12 cellular contexts compared by ENCODE assay signal in the genomic region with DNA sequence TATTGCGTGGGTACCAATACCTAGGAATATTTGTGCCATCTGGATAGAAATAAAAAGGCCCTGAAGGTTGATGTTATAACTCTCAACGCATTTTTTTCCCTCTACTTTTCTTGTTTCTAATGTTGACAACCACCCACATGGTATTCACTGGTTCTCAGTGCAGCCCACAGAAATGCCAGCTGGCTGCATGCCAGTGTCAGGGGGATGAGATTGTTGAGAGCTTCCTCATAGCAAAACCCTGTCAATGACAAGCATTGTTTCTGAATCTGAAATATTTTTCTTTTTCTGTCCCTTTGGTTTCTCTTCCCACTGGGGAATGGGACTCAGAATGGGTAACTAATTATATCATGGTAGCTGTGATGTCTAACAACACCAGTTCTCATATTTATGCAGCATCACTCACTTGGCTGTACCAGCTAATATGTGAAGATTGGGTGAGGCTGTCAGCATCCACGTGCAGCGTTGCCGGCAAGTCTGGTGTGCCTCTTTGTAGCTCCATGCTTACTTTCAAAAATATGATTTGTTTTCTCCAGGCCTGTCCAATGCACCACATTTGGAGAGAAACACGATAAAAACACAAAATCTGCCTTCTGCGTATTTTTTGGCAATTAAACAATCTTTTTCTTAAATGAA.
A peak's percentile ranks its signal among the peaks of the same experiment; 100 is the strongest.
DNase-seq lines count a peak whose midpoint lies in the region; ATAC-seq and TF ChIP-seq lines count a peak whose summit lies in the region.
"Had no signal": no experiment of that assay in that cellular context is flagged by ENCODE, and none has a peak within 500 bp of the region (broad histone marks: within the 10 kb centered on the region; RNA-seq: fewer than 3 reads in every experiment).

No MANE protein-coding gene starts in this region.

- H3K27me3 ChIP-seq in right cardiac atrium (ENCODE audit: control insufficient read depth, insufficient read depth) (no peaks in the 10 kb centered on the region), upper lobe of right lung (no peaks in the 10 kb centered on the region), lower lobe of right lung (ENCODE audit: low read depth) (no peaks in the 10 kb centered on the region)
- H3K27me3 ChIP-seq: BLaER1 treated with 17β-estradiol and CSF1 and Interleukin-3, amounts not matched to agents 10 nM and 100 nM had no signal

- DNase-seq in A172 (ENCODE audit: low spot score) (peak; percentile 15), H4 (ENCODE audit: low spot score) (peak; percentile 3), anterior cingulate cortex (lab: John Stamatoyannopoulos, UW) (peak in 47 of 58 donors; percentile 2 to 90 (median 23)), right cardiac atrium (peak; percentile 42 to 82 (median 76)), upper lobe of right lung (no peak), lower lobe of right lung (no peak)
- DNase-seq in natural killer cell treated with Interleukin-12 subunit alpha and Interleukin-12 subunit beta and Interleukin-15 and Interleukin-18, amount 100 ng/mL, for 72 hours (ENCODE audit: low spot score) = no peak
- DNase-seq: activated CD4-positive, alpha-beta T cell treated with anti-CD3 and anti-CD28 coated beads for 36 hours; amniotic stem cell had no signal

- H3K27ac ChIP-seq in right cardiac atrium (ENCODE audit: low read length) = no peak overlapping the region
- H3K27ac ChIP-seq in upper lobe of right lung = no peak overlapping the region
- no peak overlapping the region for H3K27ac ChIP-seq in lower lobe of right lung
- H3K27ac ChIP-seq: BLaER1 treated with 17β-estradiol and CSF1 and Interleukin-3, amounts not matched to agents 10 nM and 100 nM; prostate gland had no signal

- H3K4me3 Mint-ChIP-seq in natural killer cell treated with Interleukin-12 subunit alpha and Interleukin-12 subunit beta and Interleukin-15 and Interleukin-18, amount 100 ng/mL, for 72 hours = no peak overlapping the region
- H3K4me3 Mint-ChIP-seq: activated CD4-positive, alpha-beta T cell treated with anti-CD3 and anti-CD28 coated beads for 36 hours had no signal

- ATAC-seq in right cardiac atrium = peak in 1 of 2 donors; percentile 52
- no peak for ATAC-seq in upper lobe of right lung
- ATAC-seq in lower lobe of right lung = no peak
- no peak for ATAC-seq in natural killer cell treated with Interleukin-12 subunit alpha and Interleukin-12 subunit beta and Interleukin-15 and Interleukin-18, amount 100 ng/mL, for 72 hours
- no peak for ATAC-seq in GM21390 (IDR thresholded peaks at IDR 0.05; ENCODE audit: unreplicated experiment)
- ATAC-seq: activated CD4-positive, alpha-beta T cell treated with anti-CD3 and anti-CD28 coated beads for 36 hours had no signal

- TF ChIP-seq CTCF in upper lobe of right lung (IDR thresholded peaks at IDR 0.05) = no peak
- TF ChIP-seq CTCF in lower lobe of right lung (IDR thresholded peaks at IDR 0.05) = no peak

- H3K4me1 Mint-ChIP-seq in natural killer cell treated with Interleukin-12 subunit alpha and Interleukin-12 subunit beta and Interleukin-15 and Interleukin-18, amount 100 ng/mL, for 72 hours (ENCODE audit: low read depth in 2 of 2) = no peaks in the 10 kb centered on the region
- H3K4me1 Mint-ChIP-seq: activated CD4-positive, alpha-beta T cell treated with anti-CD3 and anti-CD28 coated beads for 36 hours had no signal

- no peak overlapping the region for H3K27ac Mint-ChIP-seq in natural killer cell treated with Interleukin-12 subunit alpha and Interleukin-12 subunit beta and Interleukin-15 and Interleukin-18, amount 100 ng/mL, for 72 hours
- H3K27ac Mint-ChIP-seq: activated CD4-positive, alpha-beta T cell treated with anti-CD3 and anti-CD28 coated beads for 36 hours had no signal

- H3K4me1 ChIP-seq in right cardiac atrium (ENCODE audit: control insufficient read depth, insufficient read depth, low read length) (no peaks in the 10 kb centered on the region), upper lobe of right lung (no peaks in the 10 kb centered on the region), lower lobe of right lung (no peaks in the 10 kb centered on the region)
- H3K4me1 ChIP-seq: BLaER1 treated with 17β-estradiol and CSF1 and Interleukin-3, amounts not matched to agents 10 nM and 100 nM; prostate gland had no signal

- intact Hi-C loops in right cardiac atrium (cut with DNase I) = no loop called here
- intact Hi-C loops in upper lobe of right lung (cut with DNase I) = no loop called here
- intact Hi-C loops in lower lobe of right lung (cut with DNase I) = no loop called here

- no peaks in the 10 kb centered on the region for H3K36me3 Mint-ChIP-seq in natural killer cell treated with Interleukin-12 subunit alpha and Interleukin-12 subunit beta and Interleukin-15 and Interleukin-18, amount 100 ng/mL, for 72 hours

- H3K9me3 Mint-ChIP-seq in natural killer cell treated with Interleukin-12 subunit alpha and Interleukin-12 subunit beta and Interleukin-15 and Interleukin-18, amount 100 ng/mL, for 72 hours = peaks cover 8% of the 10 kb centered on the region

- no peaks in the 10 kb centered on the region for H3K36me3 ChIP-seq in upper lobe of right lung
- no peaks in the 10 kb centered on the region for H3K36me3 ChIP-seq in lower lobe of right lung
- H3K36me3 ChIP-seq: BLaER1 treated with 17β-estradiol and CSF1 and Interleukin-3, amounts not matched to agents 10 nM and 100 nM; prostate gland had no signal

- H3K9me3 ChIP-seq in right cardiac atrium (ENCODE audit: control insufficient read depth, low read length) = no peaks in the 10 kb centered on the region
- no peaks in the 10 kb centered on the region for H3K9me3 ChIP-seq in upper lobe of right lung
- H3K9me3 ChIP-seq in lower lobe of right lung = no peaks in the 10 kb centered on the region
- H3K9me3 ChIP-seq: BLaER1 treated with 17β-estradiol and CSF1 and Interleukin-3, amounts not matched to agents 10 nM and 100 nM; prostate gland had no signal

- H3K27me3 Mint-ChIP-seq in natural killer cell treated with Interleukin-12 subunit alpha and Interleukin-12 subunit beta and Interleukin-15 and Interleukin-18, amount 100 ng/mL, for 72 hours = no peaks in the 10 kb centered on the region

- no peak overlapping the region for H3K4me3 ChIP-seq in right cardiac atrium (ENCODE audit: low read length)
- no peak overlapping the region for H3K4me3 ChIP-seq in upper lobe of right lung
- H3K4me3 ChIP-seq in lower lobe of right lung = no peak overlapping the region
- H3K4me3 ChIP-seq: BLaER1 treated with 17β-estradiol and CSF1 and Interleukin-3, amounts not matched to agents 10 nM and 100 nM; prostate gland had no signal

- 44% methylated on average over 7 of the region's 7 CpGs for WGBS in right cardiac atrium

Comparison
In these comparisons a context has a peak if more than half of its experiments do, and no peak if none do; other contexts are left out.
1. DNase-seq: peak in A172 (single experiment), H4 (single experiment), anterior cingulate cortex (47 of 58) and right cardiac atrium (3 of 3); none in upper lobe of right lung (single experiment), lower lobe of right lung (single experiment) and natural killer cell treated with Interleukin-12 subunit alpha and Interleukin-12 subunit beta and Interleukin-15 and Interleukin-18, amount 100 ng/mL, for 72 hours (single experiment).